ENCODE assay signal across 17 cellular contexts in genomic region chr12:68904351-68904982, GRCh38. TPM values are rescaled to one million over a fixed set of nuclear protein-coding genes. Genes with fewer than 3 reads are reported as not detected.
A peak's percentile ranks its signal among the peaks of the same experiment; 100 is the strongest.
DNase-seq lines count a peak whose midpoint lies in the region; ATAC-seq and TF ChIP-seq lines count a peak whose summit lies in the region.
"Had no signal": no experiment of that assay in that cellular context is flagged by ENCODE, and none has a peak within 500 bp of the region (broad histone marks: within the 10 kb centered on the region; RNA-seq: fewer than 3 reads in every experiment).

No MANE protein-coding gene starts in this region.

- H3K27ac ChIP-seq in psoas muscle: no peak overlapping the region

- no peak overlapping the region for H3K4me3 ChIP-seq in psoas muscle
- H3K4me3 ChIP-seq: K562 had no signal

- no peaks in the 10 kb centered on the region for H3K4me1 ChIP-seq in psoas muscle
- H3K4me1 ChIP-seq: BE2C had no signal

- WGBS in psoas muscle, 3 donors: 73 to 95% (median 91%) methylated on average over 5 of the region's 5 CpGs

- no peaks in the 10 kb centered on the region for H3K27me3 ChIP-seq in psoas muscle (ENCODE audit: insufficient read depth in 3 of 3, low read length in 2 of 3)

- no peaks in the 10 kb centered on the region for H3K36me3 ChIP-seq in psoas muscle (ENCODE audit: insufficient read depth in 1 of 2, low read depth in 1 of 2)
- H3K36me3 ChIP-seq: BE2C had no signal

- peaks cover 22% of the 10 kb centered on the region for H3K4me1 Mint-ChIP-seq in dendritic cell treated with granulocyte-macrophage colony-stimulating factor and Interleukin-4, amounts not matched to agents 40 ng/mL and 50 ng/mL, for 4 days (ENCODE audit: low read depth)

- DNase-seq in stimulated activated CD4-positive, alpha-beta T cell treated with anti-CD3 and anti-CD28 coated beads, Interleukin-4, amount 100 ng/mL, for 24 hours: peak; percentile 13
- no peak for DNase-seq in stimulated activated CD4-positive, alpha-beta T cell treated with anti-CD3 and anti-CD28 coated beads, Interleukin-4, amount 100 ng/mL, for 4 hours
- no peak for DNase-seq in psoas muscle
- DNase-seq in NK-92 treated with Interleukin-12 subunit alpha and Interleukin-12 subunit beta, amount 100 ng/mL, for 24 hours (lab: John Stamatoyannopoulos, UW): no peak
- DNase-seq in NCI-H2171 (lab: John Stamatoyannopoulos, UW): no peak
- DNase-seq: activated CD4-positive, CD25-positive, alpha-beta regulatory T cell; activated effector memory CD4-positive, alpha-beta T cell treated with Interleukin-2 at 50 U/mL for 16 hours; BE2C; GOT3; NCI-H2081 treated with DMSO at 0.1 percent for 48 hours; posterior cingulate gyrus; SK-N-SH; stimulated activated naive CD4-positive, alpha-beta T cell had no signal

- no peak overlapping the region for H3K4me3 Mint-ChIP-seq in dendritic cell treated with granulocyte-macrophage colony-stimulating factor and Interleukin-4, amounts not matched to agents 40 ng/mL and 50 ng/mL, for 4 days

- H3K27ac Mint-ChIP-seq in dendritic cell treated with granulocyte-macrophage colony-stimulating factor and Interleukin-4, amounts not matched to agents 40 ng/mL and 50 ng/mL, for 4 days: peak overlapping the region; percentile 70

- no peak for TF ChIP-seq CTCF in psoas muscle (IDR thresholded peaks at IDR 0.05)

- intact Hi-C loops in dendritic cell treated with granulocyte-macrophage colony-stimulating factor and Interleukin-4, amounts not matched to agents 40 ng/mL and 50 ng/mL, for 4 days (cut with micrococcal nuclease): no loop called here
- intact Hi-C loops in psoas muscle (cut with DNase I): no loop called here

- H3K27me3 Mint-ChIP-seq in dendritic cell treated with granulocyte-macrophage colony-stimulating factor and Interleukin-4, amounts not matched to agents 40 ng/mL and 50 ng/mL, for 4 days: no peaks in the 10 kb centered on the region

- peak; percentile 83 for ATAC-seq in HG03354 (IDR thresholded peaks at IDR 0.05; ENCODE audit: poor library complexity, severe bottlenecking, unreplicated experiment)
- ATAC-seq in psoas muscle: no peak
- no peak for ATAC-seq in GM19328 (IDR thresholded peaks at IDR 0.05; ENCODE audit: unreplicated experiment)
- ATAC-seq: K562 had no signal

- no peaks in the 10 kb centered on the region for H3K9me3 ChIP-seq in psoas muscle
- H3K9me3 ChIP-seq: BE2C, SK-N-SH had no signal

- H3K9me3 Mint-ChIP-seq in dendritic cell treated with granulocyte-macrophage colony-stimulating factor and Interleukin-4, amounts not matched to agents 40 ng/mL and 50 ng/mL, for 4 days: no peaks in the 10 kb centered on the region

- peaks cover 27% of the 10 kb centered on the region for H3K36me3 Mint-ChIP-seq in dendritic cell treated with granulocyte-macrophage colony-stimulating factor and Interleukin-4, amounts not matched to agents 40 ng/mL and 50 ng/mL, for 4 days (ENCODE audit: low read depth)

RNA-seq across cellular contexts. Expression of gene CPM, which starts 28.5 kb away (rescaled TPM):
- 10 to 100 TPM in 1 of 4 donors, 1 to 10 TPM in 3; 3.4 to 13.3 (median 6.2) TPM for total RNA-seq in psoas muscle
- polyA plus RNA-seq in psoas muscle: 1 to 10 TPM; 2.2 to 5.8 (median 3.0) TPM
- polyA plus RNA-seq: K562 had no signal
